Comparison of ENCODE assay signal across 2 cellular contexts in the genomic region with DNA sequence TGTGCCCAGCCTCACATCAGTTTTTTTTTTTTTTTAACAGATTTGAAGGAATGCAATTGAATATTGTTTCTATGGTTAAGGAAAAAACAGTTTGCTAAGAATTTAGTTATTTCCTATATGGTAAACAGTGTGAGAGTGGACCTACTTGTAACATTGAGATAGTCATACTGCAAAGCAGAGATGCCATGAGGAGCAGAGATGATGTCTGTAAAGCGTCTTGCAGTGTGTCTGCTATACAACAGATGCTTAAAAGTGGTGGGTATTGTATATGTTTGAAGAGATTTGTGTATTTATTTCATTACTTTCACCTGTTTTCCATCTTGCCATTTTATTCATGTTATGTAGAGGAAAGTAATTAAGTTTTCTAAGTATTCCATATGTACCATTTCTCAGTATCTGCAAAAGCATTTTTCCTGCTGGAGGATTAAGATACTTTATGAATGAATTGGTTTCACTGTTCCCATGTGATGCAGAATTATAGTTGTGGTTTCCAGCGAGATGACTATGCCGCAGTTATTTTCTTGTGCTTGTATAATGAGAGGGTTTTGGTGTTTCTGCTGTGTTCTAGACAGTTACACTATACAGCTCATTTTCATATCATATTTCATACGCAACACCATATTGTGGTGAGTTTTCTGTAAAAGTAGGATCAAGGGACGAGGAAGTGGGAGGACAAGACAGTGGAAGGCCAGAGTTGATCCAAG.
TF ChIP-seq lines count a peak whose summit lies in the region.

No MANE protein-coding gene starts in this region.

TF ChIP-seq in A549, 52 proteins besides CTCF, POLR2A, EP300 and RAD21 (continued from another document):
- TF ChIP-seq, protein P1, sequence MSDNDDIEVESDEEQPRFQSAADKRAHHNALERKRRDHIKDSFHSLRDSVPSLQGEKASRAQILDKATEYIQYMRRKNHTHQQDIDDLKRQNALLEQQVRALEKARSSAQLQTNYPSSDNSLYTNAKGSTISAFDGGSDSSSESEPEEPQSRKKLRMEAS (IDR thresholded peaks at IDR 0.05): no peak
- TF ChIP-seq JUNB (IDR thresholded peaks at IDR 0.05): no peak
- TF ChIP-seq CHD2 (IDR thresholded peaks at IDR 0.05; ENCODE audit: low read length, partially characterized antibody): no peak
- TF ChIP-seq, protein P2, sequence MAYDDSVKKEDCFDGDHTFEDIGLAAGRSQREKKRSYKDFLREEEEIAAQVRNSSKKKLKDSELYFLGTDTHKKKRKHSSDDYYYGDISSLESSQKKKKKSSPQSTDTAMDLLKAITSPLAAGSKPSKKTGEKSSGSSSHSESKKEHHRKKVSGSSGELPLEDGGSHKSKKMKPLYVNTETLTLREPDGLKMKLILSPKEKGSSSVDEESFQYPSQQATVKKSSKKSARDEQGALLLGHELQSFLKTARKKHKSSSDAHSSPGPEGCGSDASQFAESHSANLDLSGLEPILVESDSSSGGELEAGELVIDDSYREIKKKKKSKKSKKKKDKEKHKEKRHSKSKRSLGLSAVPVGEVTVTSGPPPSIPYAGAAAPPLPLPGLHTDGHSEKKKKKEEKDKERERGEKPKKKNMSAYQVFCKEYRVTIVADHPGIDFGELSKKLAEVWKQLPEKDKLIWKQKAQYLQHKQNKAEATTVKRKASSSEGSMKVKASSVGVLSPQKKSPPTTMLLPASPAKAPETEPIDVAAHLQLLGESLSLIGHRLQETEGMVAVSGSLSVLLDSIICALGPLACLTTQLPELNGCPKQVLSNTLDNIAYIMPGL (CRISPR knock-in tag; IDR thresholded peaks at IDR 0.05; ENCODE audit: borderline replicate concordance): no peak
- TF ChIP-seq JUN (IDR thresholded peaks at IDR 0.05): no peak
- TF ChIP-seq HEYL (CRISPR knock-in tag; IDR thresholded peaks at IDR 0.05): no peak
- TF ChIP-seq KDM1A (IDR thresholded peaks at IDR 0.05; ENCODE audit: low read depth): no peak

TF ChIP-seq in IMR-90, 13 proteins besides CTCF, POLR2A, EP300 and RAD21:
- TF ChIP-seq, protein P3, sequence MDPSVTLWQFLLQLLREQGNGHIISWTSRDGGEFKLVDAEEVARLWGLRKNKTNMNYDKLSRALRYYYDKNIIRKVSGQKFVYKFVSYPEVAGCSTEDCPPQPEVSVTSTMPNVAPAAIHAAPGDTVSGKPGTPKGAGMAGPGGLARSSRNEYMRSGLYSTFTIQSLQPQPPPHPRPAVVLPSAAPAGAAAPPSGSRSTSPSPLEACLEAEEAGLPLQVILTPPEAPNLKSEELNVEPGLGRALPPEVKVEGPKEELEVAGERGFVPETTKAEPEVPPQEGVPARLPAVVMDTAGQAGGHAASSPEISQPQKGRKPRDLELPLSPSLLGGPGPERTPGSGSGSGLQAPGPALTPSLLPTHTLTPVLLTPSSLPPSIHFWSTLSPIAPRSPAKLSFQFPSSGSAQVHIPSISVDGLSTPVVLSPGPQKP (IDR thresholded peaks at IDR 0.05; ENCODE audit: borderline replicate concordance, low read depth, low read length): no peak
- TF ChIP-seq RCOR1 (IDR thresholded peaks at IDR 0.05; ENCODE audit: insufficient replicate concordance, low read length): no peak
- no peak for TF ChIP-seq RFX5 (IDR thresholded peaks at IDR 0.05; ENCODE audit: low read depth, low read length)
- TF ChIP-seq FOS (IDR thresholded peaks at IDR 0.05; ENCODE audit: low read depth, low read length): no peak
- no peak for TF ChIP-seq CEBPB (IDR thresholded peaks at IDR 0.05; ENCODE audit: low read depth, low read length)
- TF ChIP-seq BHLHE40 (IDR thresholded peaks at IDR 0.05; ENCODE audit: low read depth, low read length): no peak
- TF ChIP-seq NFE2L2 (IDR thresholded peaks at IDR 0.05; ENCODE audit: low read depth, low read length): no peak
- no peak for TF ChIP-seq MAFK (IDR thresholded peaks at IDR 0.05; ENCODE audit: low read depth, low read length)
- TF ChIP-seq MXI1 (IDR thresholded peaks at IDR 0.05; ENCODE audit: borderline replicate concordance, low read depth, low read length): no peak
- TF ChIP-seq MAZ (IDR thresholded peaks at IDR 0.05; ENCODE audit: borderline replicate concordance, low read depth, low read length): no peak
- TF ChIP-seq, protein P4, sequence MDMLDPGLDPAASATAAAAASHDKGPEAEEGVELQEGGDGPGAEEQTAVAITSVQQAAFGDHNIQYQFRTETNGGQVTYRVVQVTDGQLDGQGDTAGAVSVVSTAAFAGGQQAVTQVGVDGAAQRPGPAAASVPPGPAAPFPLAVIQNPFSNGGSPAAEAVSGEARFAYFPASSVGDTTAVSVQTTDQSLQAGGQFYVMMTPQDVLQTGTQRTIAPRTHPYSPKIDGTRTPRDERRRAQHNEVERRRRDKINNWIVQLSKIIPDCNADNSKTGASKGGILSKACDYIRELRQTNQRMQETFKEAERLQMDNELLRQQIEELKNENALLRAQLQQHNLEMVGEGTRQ (IDR thresholded peaks at IDR 0.05; ENCODE audit: low read depth, low read length): no peak
